ENCODE assay signal across 9 cellular contexts in genomic region chr22:31616315-31616980, GRCh38. TPM values are rescaled to one million over a fixed set of nuclear protein-coding genes. Genes with fewer than 3 reads are reported as not detected.
A peak's percentile ranks its signal among the peaks of the same experiment; 100 is the strongest.
DNase-seq lines count a peak whose midpoint lies in the region; ATAC-seq and TF ChIP-seq lines count a peak whose summit lies in the region.
"Had no signal": no experiment of that assay in that cellular context is flagged by ENCODE, and none has a peak within 500 bp of the region (broad histone marks: within the 10 kb centered on the region; RNA-seq: fewer than 3 reads in every experiment).

No MANE protein-coding gene starts in this region.

- no peak for DNase-seq in activated CD8-positive, alpha-beta memory T cell treated with anti-CD3 and anti-CD28 coated beads, Interleukin-2, amount 10 ng/mL, durations not matched to agents 7 days and 5 days
- no peak for DNase-seq in activated CD8-positive, alpha-beta memory T cell treated with anti-CD3 and anti-CD28 coated beads, Interleukin-2, amount 50 U/mL, for 4 hours
- DNase-seq in A172 (ENCODE audit: low spot score) (no peak), Kasumi-1 (lab: John Stamatoyannopoulos, UW) (no peak), HT-29 (ENCODE audit: low spot score) (no peak)
- DNase-seq: KBM-7 had no signal

- CTCF ChIA-PET in activated CD8-positive, alpha-beta memory T cell treated with anti-CD3 and anti-CD28 coated beads, Interleukin-2, amount 10 ng/mL, durations not matched to agents 7 days and 5 days (lab: Charles Lee), result interaction anchor here (2.7 kb wide), 1 partner anchor 14 kb away, joined by 10 read pairs; no protein-coding TSS in a partner anchor

- peak overlapping the region; percentile 77 for H3K27ac Mint-ChIP-seq in activated CD8-positive, alpha-beta memory T cell treated with anti-CD3 and anti-CD28 coated beads, Interleukin-2, amount 10 ng/mL, durations not matched to agents 7 days and 5 days
- peak overlapping the region in 4 of 5 experiments; percentile 17 to 83 (median 52) for H3K27ac Mint-ChIP-seq in brain
- H3K27ac Mint-ChIP-seq in stimulated activated naive CD8-positive, alpha-beta T cell treated with anti-CD3 and anti-CD28 coated beads, Interleukin-15, Interleukin-2, amounts not matched to agents 100 ng/mL and 50 ng/mL, for 24 hours, result peak overlapping the region; percentile 85

- no peak for ATAC-seq in activated CD8-positive, alpha-beta memory T cell treated with anti-CD3 and anti-CD28 coated beads, Interleukin-2, amount 10 ng/mL, durations not matched to agents 7 days and 5 days
- peak; percentile 39 for ATAC-seq in HG03439 (IDR thresholded peaks at IDR 0.05; ENCODE audit: unreplicated experiment)

- H3K4me1 Mint-ChIP-seq in activated CD8-positive, alpha-beta memory T cell treated with anti-CD3 and anti-CD28 coated beads, Interleukin-2, amount 10 ng/mL, durations not matched to agents 7 days and 5 days, result peaks cover 24% of the 10 kb centered on the region
- peaks cover 10% of the 10 kb centered on the region for H3K4me1 Mint-ChIP-seq in brain
- H3K4me1 Mint-ChIP-seq in stimulated activated naive CD8-positive, alpha-beta T cell treated with anti-CD3 and anti-CD28 coated beads, Interleukin-15, Interleukin-2, amounts not matched to agents 100 ng/mL and 50 ng/mL, for 24 hours (ENCODE audit: low read depth), result peaks cover 38% of the 10 kb centered on the region

- no peaks in the 10 kb centered on the region for H3K27me3 Mint-ChIP-seq in activated CD8-positive, alpha-beta memory T cell treated with anti-CD3 and anti-CD28 coated beads, Interleukin-2, amount 10 ng/mL, durations not matched to agents 7 days and 5 days
- peaks cover 4% of the 10 kb centered on the region for H3K27me3 Mint-ChIP-seq in brain
- H3K27me3 Mint-ChIP-seq in stimulated activated naive CD8-positive, alpha-beta T cell treated with anti-CD3 and anti-CD28 coated beads, Interleukin-15, Interleukin-2, amounts not matched to agents 100 ng/mL and 50 ng/mL, for 24 hours, result no peaks in the 10 kb centered on the region

- no peak overlapping the region for H3K4me3 Mint-ChIP-seq in activated CD8-positive, alpha-beta memory T cell treated with anti-CD3 and anti-CD28 coated beads, Interleukin-2, amount 10 ng/mL, durations not matched to agents 7 days and 5 days
- no peak overlapping the region for H3K4me3 Mint-ChIP-seq in brain
- no peak overlapping the region for H3K4me3 Mint-ChIP-seq in stimulated activated naive CD8-positive, alpha-beta T cell treated with anti-CD3 and anti-CD28 coated beads, Interleukin-15, Interleukin-2, amounts not matched to agents 100 ng/mL and 50 ng/mL, for 24 hours

- peaks cover 11% of the 10 kb centered on the region for H3K36me3 Mint-ChIP-seq in activated CD8-positive, alpha-beta memory T cell treated with anti-CD3 and anti-CD28 coated beads, Interleukin-2, amount 10 ng/mL, durations not matched to agents 7 days and 5 days
- H3K36me3 Mint-ChIP-seq in brain, result peaks cover 8% of the 10 kb centered on the region
- peaks cover 61% of the 10 kb centered on the region for H3K36me3 Mint-ChIP-seq in stimulated activated naive CD8-positive, alpha-beta T cell treated with anti-CD3 and anti-CD28 coated beads, Interleukin-15, Interleukin-2, amounts not matched to agents 100 ng/mL and 50 ng/mL, for 24 hours (ENCODE audit: low read depth)

- no peak for TF ChIP-seq CTCF in brain (conservative IDR thresholded peaks at IDR 0.05)

- H3K9me3 Mint-ChIP-seq in activated CD8-positive, alpha-beta memory T cell treated with anti-CD3 and anti-CD28 coated beads, Interleukin-2, amount 10 ng/mL, durations not matched to agents 7 days and 5 days (ENCODE audit: low read depth), result no peaks in the 10 kb centered on the region
- no peaks in the 10 kb centered on the region for H3K9me3 Mint-ChIP-seq in brain
- no peaks in the 10 kb centered on the region for H3K9me3 Mint-ChIP-seq in stimulated activated naive CD8-positive, alpha-beta T cell treated with anti-CD3 and anti-CD28 coated beads, Interleukin-15, Interleukin-2, amounts not matched to agents 100 ng/mL and 50 ng/mL, for 24 hours

RNA-seq across cellular contexts. Expression of gene PISD, which starts 45.6 kb away (rescaled TPM):
- total RNA-seq in activated CD8-positive, alpha-beta memory T cell treated with anti-CD3 and anti-CD28 coated beads, Interleukin-2, amount 10 ng/mL, durations not matched to agents 7 days and 5 days, result 10 to 100 TPM; 34.7 to 40.0 TPM
- polyA plus RNA-seq in brain (ENCODE audit: insufficient read depth, low read depth, low replicate concordance), result 43.0 TPM
- 24.0 and 28.2 TPM in 2 replicates for total RNA-seq in A172 (2014; rRNA removed; shearing (Covaris generic))
- total RNA-seq in HT-29 (2014; rRNA removed; shearing (Covaris generic)), result 44.7 and 60.8 TPM in 2 replicates
